Comparison of ENCODE assay signal across 8 cellular contexts in genomic region chr2:199703199-199703598, GRCh38.
"Had no signal": no experiment of that assay in that cellular context is flagged by ENCODE, and none has a peak within 500 bp of the region (broad histone marks: within the 10 kb centered on the region; RNA-seq: fewer than 3 reads in every experiment).

No MANE protein-coding gene starts in this region.

- DNase-seq: H9, HCEC 1CT, Kasumi-1, KG1 had no signal

- H3K27ac Mint-ChIP-seq: GM23338, H9, IgD-negative memory B cell had no signal

- H3K27ac ChIP-seq: HL-60 had no signal

- H3K4me3 Mint-ChIP-seq: GM23338, H9, IgD-negative memory B cell had no signal

- H3K4me2 ChIP-seq: GM23338 had no signal

- H3K4me1 Mint-ChIP-seq: GM23338 had no signal

- H3K4me3 ChIP-seq: GM23338 had no signal

- H3K27me3 Mint-ChIP-seq: IgD-negative memory B cell had no signal

- FAIRE-seq: H54 had no signal

- ATAC-seq: GM23338 had no signal
